ENCODE assay signal across 22 cellular contexts in genomic region chr6:37375376-37375775, GRCh38.
"Had no signal": no experiment of that assay in that cellular context is flagged by ENCODE, and none has a peak within 500 bp of the region (broad histone marks: within the 10 kb centered on the region; RNA-seq: fewer than 3 reads in every experiment).

No MANE protein-coding gene starts in this region.

- H3K9me3 Mint-ChIP-seq: activated CD4-positive, alpha-beta T cell treated with anti-CD3 and anti-CD28 coated beads, Interleukin-2, amount 10 ng/mL, durations not matched to agents 7 days and 5 days; activated CD8-positive, alpha-beta T cell treated with anti-CD3 and anti-CD28 coated beads for 36 hours; activated naive CD4-positive, alpha-beta T cell treated with anti-CD3 and anti-CD28 coated beads, Interleukin-2, amount 50 U/mL, for 72 hours; nephron progenitor cell; T-helper 2 cell treated with Interferon-gamma antibody and Interleukin-4, amounts not matched to agents 5 μg/mL and 100 μg/mL, for 36 hours had no signal

- H3K4me1 Mint-ChIP-seq: activated CD4-positive, alpha-beta T cell treated with anti-CD3 and anti-CD28 coated beads, Interleukin-2, amount 10 ng/mL, durations not matched to agents 7 days and 5 days; activated CD8-positive, alpha-beta memory T cell treated with anti-CD3 and anti-CD28 coated beads, Interleukin-2, amount 10 ng/mL, durations not matched to agents 7 days and 5 days; nephron progenitor cell had no signal

- H3K4me3 Mint-ChIP-seq: activated CD4-positive, alpha-beta T cell treated with anti-CD3 and anti-CD28 coated beads, Interleukin-2, amount 10 ng/mL, durations not matched to agents 7 days and 5 days; activated CD8-positive, alpha-beta memory T cell treated with anti-CD3 and anti-CD28 coated beads, Interleukin-2, amount 10 ng/mL, durations not matched to agents 7 days and 5 days; activated CD8-positive, alpha-beta T cell treated with anti-CD3 and anti-CD28 coated beads for 36 hours; nephron progenitor cell; T-helper 2 cell treated with Interferon-gamma antibody and Interleukin-4, amounts not matched to agents 5 μg/mL and 100 μg/mL, for 36 hours had no signal

- H3K27ac Mint-ChIP-seq: activated CD4-positive, alpha-beta T cell treated with anti-CD3 and anti-CD28 coated beads, Interleukin-2, amount 10 ng/mL, durations not matched to agents 7 days and 5 days; activated CD8-positive, alpha-beta memory T cell treated with anti-CD3 and anti-CD28 coated beads, Interleukin-2, amount 10 ng/mL, durations not matched to agents 7 days and 5 days; activated CD8-positive, alpha-beta T cell treated with anti-CD3 and anti-CD28 coated beads for 36 hours; activated naive CD4-positive, alpha-beta T cell treated with anti-CD3 and anti-CD28 coated beads, Interleukin-2, amount 50 U/mL, for 72 hours; nephron progenitor cell; T-helper 2 cell treated with Interferon-gamma antibody and Interleukin-4, amounts not matched to agents 5 μg/mL and 100 μg/mL, for 36 hours had no signal

- H3K79me2 ChIP-seq: parathyroid adenoma had no signal

- H3K36me3 ChIP-seq: colonic mucosa had no signal

- H3K27ac ChIP-seq: brain microvascular endothelial cell, colonic mucosa, heart right ventricle, parathyroid adenoma, right lobe of liver, skin epidermis, upper lobe of right lung had no signal

- H3K36me3 Mint-ChIP-seq: activated naive CD4-positive, alpha-beta T cell treated with anti-CD3 and anti-CD28 coated beads, Interleukin-2, amount 50 U/mL, for 72 hours had no signal

- H3K27me3 ChIP-seq: brain microvascular endothelial cell, colonic mucosa, heart right ventricle, right lobe of liver, upper lobe of right lung had no signal

- H2AFZ ChIP-seq: parathyroid adenoma had no signal

- DNase-seq: activated CD4-positive, alpha-beta T cell treated with anti-CD3 and anti-CD28 coated beads, Interleukin-2, amount 10 ng/mL, durations not matched to agents 7 days and 5 days; activated CD4-positive, CD25-positive, alpha-beta regulatory T cell treated with anti-CD3 and anti-CD28 coated beads, Interleukin-2, amount 50 U/mL, for 72 hours; activated CD8-positive, alpha-beta memory T cell treated with anti-CD3 and anti-CD28 coated beads, Interleukin-2, amount 10 ng/mL, durations not matched to agents 7 days and 5 days; activated CD8-positive, alpha-beta T cell treated with anti-CD3 and anti-CD28 coated beads for 36 hours; activated T-cell treated with anti-CD3 and anti-CD28 coated beads for 4 hours; aorta; brain microvascular endothelial cell; colonic mucosa; foreskin fibroblast; heart right ventricle; islet precursor cell; left cardiac atrium; mesenchymal stem cell; nephron progenitor cell; nucleus accumbens; right lobe of liver; stimulated activated naive CD4-positive, alpha-beta T cell treated with Interleukin-2 at 50 U/mL for 16 hours; upper lobe of right lung had no signal

- H3K4me1 ChIP-seq: colonic mucosa, parathyroid adenoma, right lobe of liver, upper lobe of right lung had no signal

- H3K4me3 ChIP-seq: colonic mucosa, heart right ventricle, right lobe of liver, skin epidermis, upper lobe of right lung had no signal

- H3K9me3 ChIP-seq: colonic mucosa, heart right ventricle, right lobe of liver, upper lobe of right lung had no signal

- ATAC-seq: activated CD8-positive, alpha-beta memory T cell treated with anti-CD3 and anti-CD28 coated beads, Interleukin-2, amount 10 ng/mL, durations not matched to agents 7 days and 5 days; activated CD8-positive, alpha-beta T cell treated with anti-CD3 and anti-CD28 coated beads for 36 hours; activated naive CD4-positive, alpha-beta T cell treated with anti-CD3 and anti-CD28 coated beads, Interleukin-2, amount 50 U/mL, for 72 hours; heart right ventricle; left cardiac atrium; right lobe of liver; upper lobe of right lung had no signal

- H3K27me3 Mint-ChIP-seq: activated CD4-positive, alpha-beta T cell treated with anti-CD3 and anti-CD28 coated beads, Interleukin-2, amount 10 ng/mL, durations not matched to agents 7 days and 5 days; activated CD8-positive, alpha-beta memory T cell treated with anti-CD3 and anti-CD28 coated beads, Interleukin-2, amount 10 ng/mL, durations not matched to agents 7 days and 5 days; activated CD8-positive, alpha-beta T cell treated with anti-CD3 and anti-CD28 coated beads for 36 hours had no signal

- H3K9ac ChIP-seq: parathyroid adenoma had no signal
